14 cellular contexts compared by ENCODE assay signal in genomic region chr12:6921996-6922935, GRCh38. TPM values are rescaled to one million over a fixed set of nuclear protein-coding genes. Genes with fewer than 3 reads are reported as not detected.
A peak's percentile ranks its signal among the peaks of the same experiment; 100 is the strongest.
DNase-seq lines count a peak whose midpoint lies in the region; ATAC-seq and TF ChIP-seq lines count a peak whose summit lies in the region.
"Had no signal": no experiment of that assay in that cellular context is flagged by ENCODE, and none has a peak within 500 bp of the region (broad histone marks: within the 10 kb centered on the region; RNA-seq: fewer than 3 reads in every experiment).

No MANE protein-coding gene starts in this region.

- TF ChIP-seq CTCF in brain (conservative IDR thresholded peaks at IDR 0.05): no peak
- TF ChIP-seq CTCF in activated CD8-positive, alpha-beta T cell treated with anti-CD3 and anti-CD28 coated beads for 36 hours (IDR thresholded peaks at IDR 0.05): no peak

- H3K27ac Mint-ChIP-seq in activated CD4-positive, alpha-beta memory T cell treated with anti-CD3 and anti-CD28 coated beads, Interleukin-2, amount 10 ng/mL, durations not matched to agents 7 days and 5 days: peak overlapping the region; percentile 34
- no peak overlapping the region for H3K27ac Mint-ChIP-seq in activated CD4-positive, alpha-beta memory T cell treated with anti-CD3 and anti-CD28 coated beads for 36 hours
- H3K27ac Mint-ChIP-seq in brain: peak overlapping the region in 4 of 5 experiments; percentile 55 to 100 (median 88)
- peak overlapping the region; percentile 84 for H3K27ac Mint-ChIP-seq in stimulated activated naive B cell treated with anti-CD40 and anti-IgM and Interleukin-4, amounts not matched to agents 10 μg/mL and 1 μg/mL and 100 μg/mL, for 72 hours
- H3K27ac Mint-ChIP-seq in activated CD4-positive, alpha-beta T cell treated with anti-CD3 and anti-CD28 coated beads, Interleukin-2, amount 10 ng/mL, durations not matched to agents 7 days and 5 days: no peak overlapping the region
- H3K27ac Mint-ChIP-seq in activated CD8-positive, alpha-beta T cell treated with anti-CD3 and anti-CD28 coated beads for 36 hours: no peak overlapping the region

- intact Hi-C loops in activated CD4-positive, alpha-beta memory T cell treated with anti-CD3 and anti-CD28 coated beads for 36 hours (cut with micrococcal nuclease): loop anchor here (5.0 kb wide), 1 partner anchor 170 kb away; the partner anchor contains the start of gene C1R
- intact Hi-C loops in activated CD8-positive, alpha-beta T cell treated with anti-CD3 and anti-CD28 coated beads for 36 hours (cut with micrococcal nuclease): no loop called here

- peak; percentile 48 for ATAC-seq in HG03066 (IDR thresholded peaks at IDR 0.05; ENCODE audit: low read depth, unreplicated experiment)
- peak; percentile 50 to 52 for ATAC-seq in stimulated activated naive B cell treated with anti-CD40 and anti-IgM and Interleukin-4, amounts not matched to agents 10 μg/mL and 1 μg/mL and 100 μg/mL, for 72 hours (replicated peaks)
- no peak for ATAC-seq in activated CD8-positive, alpha-beta T cell treated with anti-CD3 and anti-CD28 coated beads for 36 hours
- ATAC-seq: pancreas had no signal

- no peak overlapping the region for H3K4me3 Mint-ChIP-seq in activated CD4-positive, alpha-beta memory T cell treated with anti-CD3 and anti-CD28 coated beads, Interleukin-2, amount 10 ng/mL, durations not matched to agents 7 days and 5 days
- no peak overlapping the region for H3K4me3 Mint-ChIP-seq in activated CD4-positive, alpha-beta memory T cell treated with anti-CD3 and anti-CD28 coated beads for 36 hours
- H3K4me3 Mint-ChIP-seq in brain: peak overlapping the region in 4 of 5 experiments; percentile 5 to 32 (median 12)
- peak overlapping the region; percentile 4 to 32 for H3K4me3 Mint-ChIP-seq in stimulated activated naive B cell treated with anti-CD40 and anti-IgM and Interleukin-4, amounts not matched to agents 10 μg/mL and 1 μg/mL and 100 μg/mL, for 72 hours
- no peak overlapping the region for H3K4me3 Mint-ChIP-seq in activated CD4-positive, alpha-beta T cell treated with anti-CD3 and anti-CD28 coated beads, Interleukin-2, amount 10 ng/mL, durations not matched to agents 7 days and 5 days
- H3K4me3 Mint-ChIP-seq in activated CD8-positive, alpha-beta T cell treated with anti-CD3 and anti-CD28 coated beads for 36 hours: no peak overlapping the region

- POLR2A ChIA-PET in activated CD4-positive, alpha-beta memory T cell treated with anti-CD3 and anti-CD28 coated beads, Interleukin-2, amount 10 ng/mL, durations not matched to agents 7 days and 5 days (lab: Charles Lee): interaction anchor here (0.7 to 19.4 kb wide), 6 partner anchors 10 to 48 kb away, joined by 3 to 295 read pairs (median 4); partner anchors contain the start of genes C12orf57, PHB2, PTPN6 and RNU7-1
- POLR2A ChIA-PET in activated CD4-positive, alpha-beta memory T cell treated with anti-CD3 and anti-CD28 coated beads for 36 hours (lab: Charles Lee): interaction anchor here (1.5 kb wide), 2 partner anchors 17 to 21 kb away, joined by 3 read pairs; partner anchors contain the start of genes C12orf57 and RNU7-1
- POLR2A ChIA-PET in activated CD4-positive, alpha-beta T cell treated with anti-CD3 and anti-CD28 coated beads, Interleukin-2, amount 10 ng/mL, durations not matched to agents 7 days and 5 days (lab: Charles Lee): no interaction called here
- POLR2A ChIA-PET in activated CD8-positive, alpha-beta T cell treated with anti-CD3 and anti-CD28 coated beads for 36 hours (lab: Charles Lee): interaction anchor here (0.9 to 36.0 kb wide), 3 partner anchors 16 to 61 kb away, joined by 3 to 1266 read pairs (median 4); partner anchors contain the start of genes C12orf57, PTPN6 and RNU7-1

- peaks cover 57% of the 10 kb centered on the region for H3K4me1 Mint-ChIP-seq in activated CD4-positive, alpha-beta memory T cell treated with anti-CD3 and anti-CD28 coated beads, Interleukin-2, amount 10 ng/mL, durations not matched to agents 7 days and 5 days
- H3K4me1 Mint-ChIP-seq in activated CD4-positive, alpha-beta memory T cell treated with anti-CD3 and anti-CD28 coated beads for 36 hours (ENCODE audit: low read depth): peaks cover 37% of the 10 kb centered on the region
- H3K4me1 Mint-ChIP-seq in brain: peaks cover 73% of the 10 kb centered on the region
- H3K4me1 Mint-ChIP-seq in stimulated activated naive B cell treated with anti-CD40 and anti-IgM and Interleukin-4, amounts not matched to agents 10 μg/mL and 1 μg/mL and 100 μg/mL, for 72 hours: peaks cover 54 to 68% of the 10 kb centered on the region in 2 donors
- H3K4me1 Mint-ChIP-seq in activated CD4-positive, alpha-beta T cell treated with anti-CD3 and anti-CD28 coated beads, Interleukin-2, amount 10 ng/mL, durations not matched to agents 7 days and 5 days: peaks cover 53% of the 10 kb centered on the region
- H3K4me1 Mint-ChIP-seq in activated CD8-positive, alpha-beta T cell treated with anti-CD3 and anti-CD28 coated beads for 36 hours (ENCODE audit: low read depth): peaks cover 46% of the 10 kb centered on the region

- CTCF ChIA-PET in activated CD4-positive, alpha-beta memory T cell treated with anti-CD3 and anti-CD28 coated beads, Interleukin-2, amount 10 ng/mL, durations not matched to agents 7 days and 5 days (lab: Charles Lee): interaction anchor here (1.2 to 4.7 kb wide), 3 partner anchors 8 to 52 kb away, joined by 3 to 20 read pairs (median 5); partner anchors contain the start of genes ENO2 and SPSB2
- CTCF ChIA-PET in activated CD4-positive, alpha-beta memory T cell treated with anti-CD3 and anti-CD28 coated beads for 36 hours (lab: Charles Lee): interaction anchor here (0.7 to 4.8 kb wide), 7 partner anchors 10 to 96 kb away, joined by 3 to 42 read pairs (median 4); partner anchors contain the start of genes C12orf57, LPCAT3 and RNU7-1
- CTCF ChIA-PET in activated CD4-positive, alpha-beta T cell treated with anti-CD3 and anti-CD28 coated beads, Interleukin-2, amount 10 ng/mL, durations not matched to agents 7 days and 5 days (lab: Charles Lee): interaction anchor here (1.1 to 1.2 kb wide), 2 partner anchors 11 to 15 kb away, joined by 4 read pairs; no protein-coding TSS in a partner anchor
- CTCF ChIA-PET in activated CD8-positive, alpha-beta T cell treated with anti-CD3 and anti-CD28 coated beads for 36 hours (lab: Charles Lee): interaction anchor here (0.9 to 1.7 kb wide), 4 partner anchors 8 to 42 kb away, joined by 3 to 6 read pairs (median 3); partner anchors contain the start of gene LRRC23

- H3K27me3 Mint-ChIP-seq in activated CD4-positive, alpha-beta memory T cell treated with anti-CD3 and anti-CD28 coated beads, Interleukin-2, amount 10 ng/mL, durations not matched to agents 7 days and 5 days: no peaks in the 10 kb centered on the region
- no peaks in the 10 kb centered on the region for H3K27me3 Mint-ChIP-seq in activated CD4-positive, alpha-beta memory T cell treated with anti-CD3 and anti-CD28 coated beads for 36 hours
- H3K27me3 Mint-ChIP-seq in brain: no peaks in the 10 kb centered on the region
- no peaks in the 10 kb centered on the region for H3K27me3 Mint-ChIP-seq in stimulated activated naive B cell treated with anti-CD40 and anti-IgM and Interleukin-4, amounts not matched to agents 10 μg/mL and 1 μg/mL and 100 μg/mL, for 72 hours
- H3K27me3 Mint-ChIP-seq in activated CD4-positive, alpha-beta T cell treated with anti-CD3 and anti-CD28 coated beads, Interleukin-2, amount 10 ng/mL, durations not matched to agents 7 days and 5 days: no peaks in the 10 kb centered on the region
- no peaks in the 10 kb centered on the region for H3K27me3 Mint-ChIP-seq in activated CD8-positive, alpha-beta T cell treated with anti-CD3 and anti-CD28 coated beads for 36 hours

- peaks cover 48% of the 10 kb centered on the region for H3K36me3 Mint-ChIP-seq in activated CD4-positive, alpha-beta memory T cell treated with anti-CD3 and anti-CD28 coated beads, Interleukin-2, amount 10 ng/mL, durations not matched to agents 7 days and 5 days (ENCODE audit: low read depth)
- peaks cover 28% of the 10 kb centered on the region for H3K36me3 Mint-ChIP-seq in activated CD4-positive, alpha-beta memory T cell treated with anti-CD3 and anti-CD28 coated beads for 36 hours
- H3K36me3 Mint-ChIP-seq in brain: peaks cover 41% of the 10 kb centered on the region
- peaks cover 8 to 25% of the 10 kb centered on the region in 2 donors for H3K36me3 Mint-ChIP-seq in stimulated activated naive B cell treated with anti-CD40 and anti-IgM and Interleukin-4, amounts not matched to agents 10 μg/mL and 1 μg/mL and 100 μg/mL, for 72 hours
- H3K36me3 Mint-ChIP-seq in activated CD4-positive, alpha-beta T cell treated with anti-CD3 and anti-CD28 coated beads, Interleukin-2, amount 10 ng/mL, durations not matched to agents 7 days and 5 days (ENCODE audit: low read depth): peaks cover 36% of the 10 kb centered on the region
- H3K36me3 Mint-ChIP-seq in activated CD8-positive, alpha-beta T cell treated with anti-CD3 and anti-CD28 coated beads for 36 hours (ENCODE audit: low read depth): peaks cover 41% of the 10 kb centered on the region

- no peak for DNase-seq in activated CD4-positive, alpha-beta memory T cell treated with anti-CD3 and anti-CD28 coated beads, Interleukin-2, amount 10 ng/mL, durations not matched to agents 7 days and 5 days
- no peak for DNase-seq in activated CD4-positive, alpha-beta memory T cell treated with anti-CD3 and anti-CD28 coated beads for 36 hours
- no peak for DNase-seq in stimulated activated naive B cell treated with anti-CD40 and anti-IgM and Interleukin-4, amounts not matched to agents 10 μg/mL and 1 μg/mL and 100 μg/mL, for 72 hours
- no peak for DNase-seq in activated CD4-positive, alpha-beta T cell treated with anti-CD3 and anti-CD28 coated beads, Interleukin-2, amount 10 ng/mL, durations not matched to agents 7 days and 5 days
- DNase-seq in cortex of kidney (lab: John Stamatoyannopoulos, UW): no peak
- DNase-seq in activated CD8-positive, alpha-beta T cell treated with anti-CD3 and anti-CD28 coated beads for 36 hours: no peak
- DNase-seq: DMS153, left ventricle myocardium inferior, NCI-H1417, substantia nigra had no signal

- H3K9me3 Mint-ChIP-seq in activated CD4-positive, alpha-beta memory T cell treated with anti-CD3 and anti-CD28 coated beads, Interleukin-2, amount 10 ng/mL, durations not matched to agents 7 days and 5 days: no peaks in the 10 kb centered on the region
- H3K9me3 Mint-ChIP-seq in activated CD4-positive, alpha-beta memory T cell treated with anti-CD3 and anti-CD28 coated beads for 36 hours: no peaks in the 10 kb centered on the region
- peaks cover 0 to 6% (median 0%) of the 10 kb centered on the region in 5 experiments for H3K9me3 Mint-ChIP-seq in brain
- H3K9me3 Mint-ChIP-seq in stimulated activated naive B cell treated with anti-CD40 and anti-IgM and Interleukin-4, amounts not matched to agents 10 μg/mL and 1 μg/mL and 100 μg/mL, for 72 hours: no peaks in the 10 kb centered on the region
- no peaks in the 10 kb centered on the region for H3K9me3 Mint-ChIP-seq in activated CD4-positive, alpha-beta T cell treated with anti-CD3 and anti-CD28 coated beads, Interleukin-2, amount 10 ng/mL, durations not matched to agents 7 days and 5 days
- H3K9me3 Mint-ChIP-seq in activated CD8-positive, alpha-beta T cell treated with anti-CD3 and anti-CD28 coated beads for 36 hours: no peaks in the 10 kb centered on the region

RNA-seq across cellular contexts. Expression of gene ATN1, which starts 5.5 kb away (rescaled TPM):
- total RNA-seq in activated CD4-positive, alpha-beta memory T cell treated with anti-CD3 and anti-CD28 coated beads, Interleukin-2, amount 10 ng/mL, durations not matched to agents 7 days and 5 days: 10 to 100 TPM; 33.9 to 34.6 TPM
- 10 to 100 TPM; 34.8 to 37.8 TPM for total RNA-seq in activated CD4-positive, alpha-beta memory T cell treated with anti-CD3 and anti-CD28 coated beads for 36 hours
- 221 TPM for polyA plus RNA-seq in brain (ENCODE audit: insufficient read depth, low read depth, low replicate concordance)
- 10 to 100 TPM; 27.3 to 27.6 TPM for total RNA-seq in activated CD4-positive, alpha-beta T cell treated with anti-CD3 and anti-CD28 coated beads, Interleukin-2, amount 10 ng/mL, durations not matched to agents 7 days and 5 days
- total RNA-seq in activated CD8-positive, alpha-beta T cell treated with anti-CD3 and anti-CD28 coated beads for 36 hours: 10 to 100 TPM; 26.4 to 28.5 TPM

RNA-seq across cellular contexts. Expression of gene ENO2, which starts 7.9 kb away (rescaled TPM):
- total RNA-seq in activated CD4-positive, alpha-beta memory T cell treated with anti-CD3 and anti-CD28 coated beads, Interleukin-2, amount 10 ng/mL, durations not matched to agents 7 days and 5 days: 100 to 1,000 TPM; 206 to 207 TPM
- 100 to 1,000 TPM; 185 to 193 TPM for total RNA-seq in activated CD4-positive, alpha-beta memory T cell treated with anti-CD3 and anti-CD28 coated beads for 36 hours
- 553 TPM for polyA plus RNA-seq in brain (ENCODE audit: insufficient read depth, low read depth, low replicate concordance)
- total RNA-seq in activated CD4-positive, alpha-beta T cell treated with anti-CD3 and anti-CD28 coated beads, Interleukin-2, amount 10 ng/mL, durations not matched to agents 7 days and 5 days: 100 to 1,000 TPM; 156 to 160 TPM
- 100 to 1,000 TPM; 315 to 330 TPM for total RNA-seq in activated CD8-positive, alpha-beta T cell treated with anti-CD3 and anti-CD28 coated beads for 36 hours

RNA-seq across cellular contexts. Expression of gene LRRC23, which starts 17.6 kb away (rescaled TPM):
- total RNA-seq in activated CD4-positive, alpha-beta memory T cell treated with anti-CD3 and anti-CD28 coated beads, Interleukin-2, amount 10 ng/mL, durations not matched to agents 7 days and 5 days: 1 to 10 TPM; 5.7 to 6.1 TPM
- 1 to 10 TPM; 6.8 to 7.8 TPM for total RNA-seq in activated CD4-positive, alpha-beta memory T cell treated with anti-CD3 and anti-CD28 coated beads for 36 hours
- 19.3 TPM for polyA plus RNA-seq in brain (ENCODE audit: insufficient read depth, low read depth, low replicate concordance)
- total RNA-seq in activated CD4-positive, alpha-beta T cell treated with anti-CD3 and anti-CD28 coated beads, Interleukin-2, amount 10 ng/mL, durations not matched to agents 7 days and 5 days: 1 to 10 TPM; 4.4 to 5.2 TPM
- total RNA-seq in activated CD8-positive, alpha-beta T cell treated with anti-CD3 and anti-CD28 coated beads for 36 hours: 1 to 10 TPM; 4.6 to 5.3 TPM

RNA-seq across cellular contexts. Expression of gene RNU7-1, which starts 21.4 kb away (rescaled TPM):
- not detected for total RNA-seq in activated CD4-positive, alpha-beta memory T cell treated with anti-CD3 and anti-CD28 coated beads, Interleukin-2, amount 10 ng/mL, durations not matched to agents 7 days and 5 days
- total RNA-seq in activated CD4-positive, alpha-beta memory T cell treated with anti-CD3 and anti-CD28 coated beads for 36 hours: not detected
- polyA plus RNA-seq in brain (ENCODE audit: insufficient read depth, low read depth, low replicate concordance): not detected
- not detected for total RNA-seq in activated CD4-positive, alpha-beta T cell treated with anti-CD3 and anti-CD28 coated beads, Interleukin-2, amount 10 ng/mL, durations not matched to agents 7 days and 5 days
- not detected for total RNA-seq in activated CD8-positive, alpha-beta T cell treated with anti-CD3 and anti-CD28 coated beads for 36 hours
- total RNA-seq: left ventricle myocardium inferior; pancreas; T-helper 1 cell treated with Interleukin-12 subunit alpha and Interleukin-12 subunit beta and Interleukin-4 antibody, amounts not matched to agents 30 ng/mL and 1 ng/mL, for 36 hours had no signal
- polyA plus RNA-seq: pancreas had no signal

RNA-seq across cellular contexts. Expression of gene C12orf57, which starts 21.6 kb away (rescaled TPM):
- total RNA-seq in activated CD4-positive, alpha-beta memory T cell treated with anti-CD3 and anti-CD28 coated beads, Interleukin-2, amount 10 ng/mL, durations not matched to agents 7 days and 5 days: 100 to 1,000 TPM; 141 TPM
- total RNA-seq in activated CD4-positive, alpha-beta memory T cell treated with anti-CD3 and anti-CD28 coated beads for 36 hours: 100 to 1,000 TPM; 257 to 272 TPM
- 619 TPM for polyA plus RNA-seq in brain (ENCODE audit: insufficient read depth, low read depth, low replicate concordance)
- total RNA-seq in activated CD4-positive, alpha-beta T cell treated with anti-CD3 and anti-CD28 coated beads, Interleukin-2, amount 10 ng/mL, durations not matched to agents 7 days and 5 days: 100 to 1,000 TPM; 156 to 181 TPM
- total RNA-seq in activated CD8-positive, alpha-beta T cell treated with anti-CD3 and anti-CD28 coated beads for 36 hours: 100 to 1,000 TPM; 226 to 244 TPM

Comparison
In these comparisons a context has a peak if more than half of its experiments do, and no peak if none do; other contexts are left out.
1. H3K27ac Mint-ChIP-seq: peak in activated CD4-positive, alpha-beta memory T cell treated with anti-CD3 and anti-CD28 coated beads, Interleukin-2, amount 10 ng/mL, durations not matched to agents 7 days and 5 days (single experiment), brain (4 of 5) and stimulated activated naive B cell treated with anti-CD40 and anti-IgM and Interleukin-4, amounts not matched to agents 10 μg/mL and 1 μg/mL and 100 μg/mL, for 72 hours (single experiment); none in activated CD4-positive, alpha-beta memory T cell treated with anti-CD3 and anti-CD28 coated beads for 36 hours (single experiment), activated CD4-positive, alpha-beta T cell treated with anti-CD3 and anti-CD28 coated beads, Interleukin-2, amount 10 ng/mL, durations not matched to agents 7 days and 5 days (single experiment) and activated CD8-positive, alpha-beta T cell treated with anti-CD3 and anti-CD28 coated beads for 36 hours (single experiment).
2. H3K4me3 Mint-ChIP-seq: peak in brain (4 of 5) and stimulated activated naive B cell treated with anti-CD40 and anti-IgM and Interleukin-4, amounts not matched to agents 10 μg/mL and 1 μg/mL and 100 μg/mL, for 72 hours (2 of 2); none in activated CD4-positive, alpha-beta memory T cell treated with anti-CD3 and anti-CD28 coated beads, Interleukin-2, amount 10 ng/mL, durations not matched to agents 7 days and 5 days (single experiment), activated CD4-positive, alpha-beta memory T cell treated with anti-CD3 and anti-CD28 coated beads for 36 hours (single experiment), activated CD4-positive, alpha-beta T cell treated with anti-CD3 and anti-CD28 coated beads, Interleukin-2, amount 10 ng/mL, durations not matched to agents 7 days and 5 days (single experiment) and activated CD8-positive, alpha-beta T cell treated with anti-CD3 and anti-CD28 coated beads for 36 hours (single experiment).